ENCODE assay signal across 22 cellular contexts in genomic region chr21:38439336-38439900, GRCh38. TPM values are rescaled to one million over a fixed set of nuclear protein-coding genes. Genes with fewer than 3 reads are reported as not detected.
DNase-seq lines count a peak whose midpoint lies in the region; ATAC-seq and TF ChIP-seq lines count a peak whose summit lies in the region.
"Had no signal": no experiment of that assay in that cellular context is flagged by ENCODE, and none has a peak within 500 bp of the region (broad histone marks: within the 10 kb centered on the region; RNA-seq: fewer than 3 reads in every experiment).

No MANE protein-coding gene starts in this region.

- no peaks in the 10 kb centered on the region for H3K36me3 ChIP-seq in SJSA1
- H3K36me3 ChIP-seq in thoracic aorta = peaks cover 2% of the 10 kb centered on the region
- H3K36me3 ChIP-seq: HAP-1, upper lobe of left lung had no signal

- H3K36me3 Mint-ChIP-seq in HFFc6 (ENCODE audit: low read depth) = no peaks in the 10 kb centered on the region
- H3K36me3 Mint-ChIP-seq: naive B cell had no signal

- H3K9me3 Mint-ChIP-seq in HFFc6 = no peaks in the 10 kb centered on the region
- H3K9me3 Mint-ChIP-seq: endodermal cell; stimulated activated naive CD8-positive, alpha-beta T cell treated with anti-CD3 and anti-CD28 coated beads, Interleukin-15, Interleukin-2, amounts not matched to agents 100 ng/mL and 50 ng/mL, for 24 hours had no signal

- DNase-seq in HFFc6 (no peak), SJSA1 (ENCODE audit: low read depth in 1 of 2, low spot score in 2 of 2) (peak; percentile 88 to 93), fibroblast of pulmonary artery (ENCODE audit: low read depth) (peak; percentile 47), thoracic aorta (ENCODE audit: low spot score) (no peak), HuH-7 (ENCODE audit: low spot score) (no peak)
- no peak for DNase-seq in stimulated activated naive CD4-positive, alpha-beta T cell treated with Interleukin-2 at 50 U/mL for 16 hours (lab: John Stamatoyannopoulos, UW)
- DNase-seq: activated CD4-positive, alpha-beta T cell treated with anti-CD3 and anti-CD28 coated beads, Interleukin-2, amount 50 U/mL, for 48 hours; activated naive CD4-positive, alpha-beta T cell; amniotic stem cell; endodermal cell; GDM1; hippocampal formation; mammary epithelial cell; naive B cell; NCI-H187 treated with DMSO at 0.1 percent for 48 hours; posterior cingulate gyrus; stimulated activated CD4-positive, alpha-beta T cell treated with anti-CD3 and anti-CD28 coated beads, Interleukin-2, amount 100 ng/mL, for 24 hours; T-helper 1 cell had no signal

- H3K4me1 ChIP-seq in SJSA1 (replicated peaks) (peaks cover 69% of the 10 kb centered on the region), thoracic aorta (ENCODE audit: control insufficient read depth in 1 of 2, low read depth in 2 of 2) (peaks cover 20 to 82% of the 10 kb centered on the region in 2 donors)
- H3K4me1 ChIP-seq: HAP-1 had no signal

- H3K27ac ChIP-seq in SJSA1 = peak overlapping the region; percentile 96
- H3K27ac ChIP-seq in thoracic aorta = peak overlapping the region; percentile 32 to 91

- no peaks in the 10 kb centered on the region for H3K9me3 ChIP-seq in SJSA1 (replicated peaks)
- H3K9me3 ChIP-seq in thoracic aorta = no peaks in the 10 kb centered on the region
- H3K9me3 ChIP-seq: upper lobe of left lung had no signal

- no peaks in the 10 kb centered on the region for H3K27me3 ChIP-seq in SJSA1 (replicated peaks)
- H3K27me3 ChIP-seq in thoracic aorta (replicated peaks; ENCODE audit: insufficient read depth) = no peaks in the 10 kb centered on the region
- H3K27me3 ChIP-seq: upper lobe of left lung had no signal

- TF ChIP-seq CTCF in HFFc6 (IDR thresholded peaks at IDR 0.05) (no peak), fibroblast of pulmonary artery (IDR thresholded peaks at IDR 0.05; ENCODE audit: low read length, missing control alignments) (no peak), thoracic aorta (IDR thresholded peaks at IDR 0.05) (no peak)

- H3K4me3 ChIP-seq in SJSA1 = no peak overlapping the region
- no peak overlapping the region for H3K4me3 ChIP-seq in fibroblast of pulmonary artery (replicated peaks; ENCODE audit: low read depth, low read length)
- H3K4me3 ChIP-seq in thoracic aorta = no peak overlapping the region
- H3K4me3 ChIP-seq: HAP-1, upper lobe of left lung had no signal

- ATAC-seq in thoracic aorta (ENCODE audit: insufficient number of reproducible peaks, low FRiP score, low read depth) (no peak), HG03378 (IDR thresholded peaks at IDR 0.05; ENCODE audit: unreplicated experiment) (no peak)

- peaks cover 51% of the 10 kb centered on the region for H3K4me1 Mint-ChIP-seq in HFFc6 (ENCODE audit: low read depth)

- H3K27me3 Mint-ChIP-seq in HFFc6 (ENCODE audit: insufficient read depth) = peaks cover 3% of the 10 kb centered on the region; the same call in 1 of the 2 replicates

- peak overlapping the region; percentile 36 for H3K27ac Mint-ChIP-seq in HFFc6
- H3K27ac Mint-ChIP-seq: endodermal cell; stimulated activated naive CD8-positive, alpha-beta T cell treated with anti-CD3 and anti-CD28 coated beads, Interleukin-15, Interleukin-2, amounts not matched to agents 100 ng/mL and 50 ng/mL, for 24 hours had no signal

- no peak overlapping the region for H3K4me3 Mint-ChIP-seq in HFFc6
- H3K4me3 Mint-ChIP-seq: endodermal cell; naive B cell; stimulated activated naive CD8-positive, alpha-beta T cell treated with anti-CD3 and anti-CD28 coated beads, Interleukin-15, Interleukin-2, amounts not matched to agents 100 ng/mL and 50 ng/mL, for 24 hours had no signal

RNA-seq across cellular contexts. Expression of gene ERG, which starts 58.9 kb away (rescaled TPM):
- not detected for total RNA-seq in HFFc6 (2021; fragmentation: NEBNext Ultra II Directional; extraction: Animal tissue kit (Norgen Biotek cat#: 25700))
- 0.89 TPM in 1 of 2 replicates, not detected in the other for total RNA-seq in SJSA1 (2014; rRNA removed; shearing (Covaris generic))
- 100 to 1,000 TPM in 1 of 2 donors, 10 to 100 TPM in 1; 40.2 to 177 TPM for total RNA-seq in thoracic aorta
- total RNA-seq: endodermal cell had no signal

Comparison
In these comparisons a context has a peak if more than half of its experiments do, and no peak if none do; other contexts are left out.
1. DNase-seq: peak in SJSA1 (2 of 2) and fibroblast of pulmonary artery (single experiment); none in HFFc6 (single experiment), thoracic aorta (single experiment), stimulated activated naive CD4-positive, alpha-beta T cell treated with Interleukin-2 at 50 U/mL for 16 hours (single experiment) and HuH-7 (single experiment).
2. RNA of gene ERG, which starts 58.9 kb away (total RNA-seq): 40.2 to 177 TPM in thoracic aorta; 0.89 TPM in SJSA1 and not detected in HFFc6; every median in the first group is over 10 times any median in the second.